8 cellular contexts compared by ENCODE assay signal in genomic region chr19:49113762-49114629, GRCh38. TPM values are rescaled to one million over a fixed set of nuclear protein-coding genes. Genes with fewer than 3 reads are reported as not detected.
DNase-seq lines count a peak whose midpoint lies in the region; ATAC-seq and TF ChIP-seq lines count a peak whose summit lies in the region.

Gene LIN7B, plus strand, starts transcription at chr19:49114370. Its CDS starts 35 bp downstream, at chr19:49114405.

- ATAC-seq in HG03108 (IDR thresholded peaks at IDR 0.05; ENCODE audit: unreplicated experiment) (peak; percentile 54), lower lobe of right lung (peak; percentile 78 to 79)

- H3K27ac ChIP-seq in dorsolateral prefrontal cortex (peak within 1 kb of the TSS in 58 of 59 donors; percentile 33 to 94 (median 86)), lower lobe of right lung (peak within 1 kb of the TSS; percentile 79)

- TF ChIP-seq CTCF in dorsolateral prefrontal cortex (IDR thresholded peaks at IDR 0.05 in 54 of 56, conservative IDR thresholded peaks at IDR 0.05 in 2 of 56; ENCODE audit: low read depth in 1 of 56, partially characterized antibody in 56 of 56) = peak in 49 of 56 donors; percentile 13 to 80 (median 53)
- peak; percentile 46 for TF ChIP-seq CTCF in lower lobe of right lung (IDR thresholded peaks at IDR 0.05)

- peaks cover 5% of the 10 kb centered on the region for H3K36me3 ChIP-seq in lower lobe of right lung

- H3K9me3 ChIP-seq in lower lobe of right lung = no peaks in the 10 kb centered on the region

- intact Hi-C loops in dorsolateral prefrontal cortex (cut with DNase I) (loop anchor here (5.0 kb wide), 1 partner anchor 33 kb away; no protein-coding TSS in a partner anchor), lower lobe of right lung (cut with DNase I) (no loop called here)

- peaks cover 36% of the 10 kb centered on the region for H3K4me1 ChIP-seq in lower lobe of right lung

- H3K4me3 ChIP-seq in dorsolateral prefrontal cortex (peak within 1 kb of the TSS; percentile 66 to 97 (median 88)), lower lobe of right lung (peak within 1 kb of the TSS; percentile 87)

- DNase-seq in NCI-H1436 (lab: John Stamatoyannopoulos, UW) = peak; percentile 73
- DNase-seq in NCI-H1436 treated with DMSO at 0.1 percent for 48 hours (lab: John Stamatoyannopoulos, UW) = no peak
- peak; percentile 88 for DNase-seq in NCI-H69 (lab: John Stamatoyannopoulos, UW)
- DNase-seq in activated CD4-positive, alpha-beta T cell treated with anti-CD3 and anti-CD28 coated beads, Interleukin-2, amount 50 U/mL, for 24 hours (ENCODE audit: low read depth in 1 of 2, low spot score in 1 of 2) = peak; percentile 40 to 66
- peak in 6 of 10 donors; percentile 44 to 85 (median 54) for DNase-seq in dorsolateral prefrontal cortex
- peak; percentile 71 for DNase-seq in lower lobe of right lung
- DNase-seq in stimulated activated CD8-positive, alpha-beta memory T cell treated with anti-CD3 and anti-CD28 coated beads, Interleukin-12 subunit alpha, Interleukin-12 subunit beta, amount 100 ng/mL, for 1 hour (ENCODE audit: low read depth) = peak; percentile 37

- no peaks in the 10 kb centered on the region for H3K27me3 ChIP-seq in dorsolateral prefrontal cortex
- no peaks in the 10 kb centered on the region for H3K27me3 ChIP-seq in lower lobe of right lung (ENCODE audit: low read depth)

RNA-seq across cellular contexts. Expression of gene LIN7B, which starts in this region (rescaled TPM):
- total RNA-seq in dorsolateral prefrontal cortex (10 to 100 TPM; 15.5 to 61.0 (median 36.9) TPM), lower lobe of right lung (10.6 TPM)
